13 cellular contexts compared by ENCODE assay signal in the genomic region with DNA sequence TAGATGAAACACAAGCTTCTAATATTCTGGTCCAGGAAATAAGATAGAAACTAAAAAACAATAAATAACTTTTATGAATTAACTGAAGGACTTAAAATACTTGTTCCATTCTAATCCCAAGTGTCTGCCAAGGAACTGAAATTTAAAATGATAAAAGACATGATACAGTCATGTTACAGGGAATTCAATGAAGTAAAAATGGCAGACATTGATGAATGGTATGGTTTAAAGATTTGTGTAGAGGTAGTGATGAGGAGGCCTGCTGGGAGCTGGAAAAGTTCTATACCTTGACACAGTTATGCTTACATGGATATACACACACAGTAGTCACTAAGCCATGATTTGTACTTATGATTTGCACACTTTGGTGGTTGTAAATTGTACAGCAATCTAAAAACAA.
DNase-seq lines count a peak whose midpoint lies in the region; ATAC-seq lines count a peak whose summit lies in the region.
"Had no signal": no experiment of that assay in that cellular context is flagged by ENCODE, and none has a peak within 500 bp of the region (broad histone marks: within the 10 kb centered on the region; RNA-seq: fewer than 3 reads in every experiment).

No MANE protein-coding gene starts in this region.

- H3K9me3 ChIP-seq in effector memory CD4-positive, alpha-beta T cell (ENCODE audit: control insufficient read depth, low read length): no peaks in the 10 kb centered on the region
- H3K9me3 ChIP-seq: colonic mucosa had no signal

- no peaks in the 10 kb centered on the region for H3K9me3 Mint-ChIP-seq in activated naive CD4-positive, alpha-beta T cell treated with anti-CD3 and anti-CD28 coated beads, Interleukin-2, amount 10 ng/mL, durations not matched to agents 7 days and 5 days
- H3K9me3 Mint-ChIP-seq in stimulated activated effector memory CD8-positive, alpha-beta T cell treated with anti-CD3 and anti-CD28 coated beads, Interleukin-12 subunit alpha, Interleukin-12 subunit beta, amount 100 ng/mL, for 72 hours: no peaks in the 10 kb centered on the region

- CTCF ChIA-PET in activated naive CD4-positive, alpha-beta T cell treated with anti-CD3 and anti-CD28 coated beads, Interleukin-2, amount 10 ng/mL, durations not matched to agents 7 days and 5 days (lab: Charles Lee): interaction anchor here (0.9 kb wide), 1 partner anchor 32 kb away, joined by 3 read pairs; no protein-coding TSS in a partner anchor

- no peaks in the 10 kb centered on the region for H3K27me3 ChIP-seq in effector memory CD4-positive, alpha-beta T cell (replicated peaks; ENCODE audit: control insufficient read depth, insufficient read depth, low read length, poor library complexity, severe bottlenecking)
- H3K27me3 ChIP-seq: colonic mucosa had no signal

- no peak overlapping the region for H3K4me3 ChIP-seq in effector memory CD4-positive, alpha-beta T cell (ENCODE audit: insufficient read depth, low read depth, low read length, poor library complexity, severe bottlenecking)
- H3K4me3 ChIP-seq: colonic mucosa had no signal

- H3K36me3 Mint-ChIP-seq in activated naive CD4-positive, alpha-beta T cell treated with anti-CD3 and anti-CD28 coated beads, Interleukin-2, amount 10 ng/mL, durations not matched to agents 7 days and 5 days: peaks cover 23% of the 10 kb centered on the region
- H3K36me3 Mint-ChIP-seq in stimulated activated effector memory CD8-positive, alpha-beta T cell treated with anti-CD3 and anti-CD28 coated beads, Interleukin-12 subunit alpha, Interleukin-12 subunit beta, amount 100 ng/mL, for 72 hours: peaks cover 66% of the 10 kb centered on the region

- peaks cover 4% of the 10 kb centered on the region for H3K36me3 ChIP-seq in effector memory CD4-positive, alpha-beta T cell (ENCODE audit: control insufficient read depth, insufficient read depth, low read length)
- H3K36me3 ChIP-seq: colonic mucosa had no signal

- H3K27ac ChIP-seq in effector memory CD4-positive, alpha-beta T cell (ENCODE audit: insufficient read depth, low read length, poor library complexity, severe bottlenecking): peak overlapping the region; percentile 26
- H3K27ac ChIP-seq: colonic mucosa had no signal

- no peak overlapping the region for H3K27ac Mint-ChIP-seq in activated naive CD4-positive, alpha-beta T cell treated with anti-CD3 and anti-CD28 coated beads, Interleukin-2, amount 10 ng/mL, durations not matched to agents 7 days and 5 days
- H3K27ac Mint-ChIP-seq in stimulated activated effector memory CD8-positive, alpha-beta T cell treated with anti-CD3 and anti-CD28 coated beads, Interleukin-12 subunit alpha, Interleukin-12 subunit beta, amount 100 ng/mL, for 72 hours: no peak overlapping the region

- H3K27me3 Mint-ChIP-seq in activated naive CD4-positive, alpha-beta T cell treated with anti-CD3 and anti-CD28 coated beads, Interleukin-2, amount 10 ng/mL, durations not matched to agents 7 days and 5 days: no peaks in the 10 kb centered on the region

- peaks cover 64% of the 10 kb centered on the region for H3K4me1 Mint-ChIP-seq in activated naive CD4-positive, alpha-beta T cell treated with anti-CD3 and anti-CD28 coated beads, Interleukin-2, amount 10 ng/mL, durations not matched to agents 7 days and 5 days
- peaks cover 36% of the 10 kb centered on the region for H3K4me1 Mint-ChIP-seq in stimulated activated effector memory CD8-positive, alpha-beta T cell treated with anti-CD3 and anti-CD28 coated beads, Interleukin-12 subunit alpha, Interleukin-12 subunit beta, amount 100 ng/mL, for 72 hours

- peaks cover 19% of the 10 kb centered on the region for H3K4me1 ChIP-seq in effector memory CD4-positive, alpha-beta T cell (ENCODE audit: control insufficient read depth, insufficient read depth, low read length, poor library complexity, severe bottlenecking)

- no peak for DNase-seq in activated naive CD4-positive, alpha-beta T cell treated with anti-CD3 and anti-CD28 coated beads, Interleukin-2, amount 10 ng/mL, durations not matched to agents 7 days and 5 days
- no peak for DNase-seq in activated naive CD4-positive, alpha-beta T cell treated with anti-CD3 and anti-CD28 coated beads, Interleukin-2, amount 50 U/mL, for 16 hours
- DNase-seq in RKO (ENCODE audit: low spot score) (peak; percentile 19), NCI-H187 (lab: John Stamatoyannopoulos, UW) (no peak), NCI-H1092 treated with DMSO at 0.1 percent for 48 hours (lab: John Stamatoyannopoulos, UW) (no peak)
- no peak for DNase-seq in effector memory CD4-positive, alpha-beta T cell
- no peak for DNase-seq in stimulated activated effector memory CD8-positive, alpha-beta T cell treated with anti-CD3 and anti-CD28 coated beads, Interleukin-12 subunit alpha, Interleukin-12 subunit beta, amount 100 ng/mL, for 72 hours (ENCODE audit: low spot score in 2 of 2)
- DNase-seq: colonic mucosa, H7, NCI-H1105 treated with DMSO at 0.1 percent for 48 hours, NCI-H524 treated with DMSO at 0.1 percent for 48 hours had no signal

- no peak for ATAC-seq in stimulated activated effector memory CD8-positive, alpha-beta T cell treated with anti-CD3 and anti-CD28 coated beads, Interleukin-12 subunit alpha, Interleukin-12 subunit beta, amount 100 ng/mL, for 72 hours
- no peak for ATAC-seq in HG03159 (IDR thresholded peaks at IDR 0.05; ENCODE audit: unreplicated experiment)
- ATAC-seq: activated CD4-positive, CD25-positive, alpha-beta regulatory T cell treated with anti-CD3 and anti-CD28 coated beads, Interleukin-2, amount 50 U/mL, for 24 hours had no signal

- peak overlapping the region; percentile 9 for H3K4me3 Mint-ChIP-seq in activated naive CD4-positive, alpha-beta T cell treated with anti-CD3 and anti-CD28 coated beads, Interleukin-2, amount 10 ng/mL, durations not matched to agents 7 days and 5 days
- peak overlapping the region; percentile 81 for H3K4me3 Mint-ChIP-seq in stimulated activated effector memory CD8-positive, alpha-beta T cell treated with anti-CD3 and anti-CD28 coated beads, Interleukin-12 subunit alpha, Interleukin-12 subunit beta, amount 100 ng/mL, for 72 hours
